In genomic region chr12:130796985-130797686, GRCh38 we compare ENCODE assay signal across 8 cellular contexts. TPM values are rescaled to one million over a fixed set of nuclear protein-coding genes. Genes with fewer than 3 reads are reported as not detected.
DNase-seq lines count a peak whose midpoint lies in the region; ATAC-seq and TF ChIP-seq lines count a peak whose summit lies in the region.
"Had no signal": no experiment of that assay in that cellular context is flagged by ENCODE, and none has a peak within 500 bp of the region (broad histone marks: within the 10 kb centered on the region; RNA-seq: fewer than 3 reads in every experiment).

No MANE protein-coding gene starts in this region.

- intact Hi-C loops in Calu3 (cut with micrococcal nuclease; ENCODE audit: unreplicated experiment), result no loop called here

- peaks cover 41% of the 10 kb centered on the region for H3K36me3 Mint-ChIP-seq in activated naive CD8-positive, alpha-beta T cell treated with anti-CD3 and anti-CD28 coated beads, Interleukin-2, amount 50 U/mL, for 24 hours (ENCODE audit: low read depth)
- peaks cover 30% of the 10 kb centered on the region for H3K36me3 Mint-ChIP-seq in Calu3 (ENCODE audit: insufficient read depth, unreplicated experiment)
- peaks cover 40% of the 10 kb centered on the region for H3K36me3 Mint-ChIP-seq in osteocyte (ENCODE audit: unreplicated experiment)

- BruUV-seq in Calu3 (replicated peaks; lab: Mats Ljungman, UMichigan), result no TSS peak

- ATAC-seq in GM21423 (IDR thresholded peaks at IDR 0.05; ENCODE audit: unreplicated experiment) (peak; percentile 84), HG03139 (IDR thresholded peaks at IDR 0.05; ENCODE audit: unreplicated experiment) (no peak)
- peak; percentile 93 for ATAC-seq in activated naive CD8-positive, alpha-beta T cell treated with anti-CD3 and anti-CD28 coated beads, Interleukin-2, amount 50 U/mL, for 24 hours

- H3K27me3 Mint-ChIP-seq in activated naive CD8-positive, alpha-beta T cell treated with anti-CD3 and anti-CD28 coated beads, Interleukin-2, amount 50 U/mL, for 24 hours, result no peaks in the 10 kb centered on the region
- H3K27me3 Mint-ChIP-seq in Calu3 (ENCODE audit: unreplicated experiment), result no peaks in the 10 kb centered on the region
- H3K27me3 Mint-ChIP-seq in osteocyte (ENCODE audit: unreplicated experiment), result no peaks in the 10 kb centered on the region

- DNase-seq in MV-4-11 (lab: John Stamatoyannopoulos, UW) (peak; percentile 4), Calu3 (no peak), osteocyte (ENCODE audit: extremely low spot score, unreplicated experiment) (no peak)
- peak; percentile 24 for DNase-seq in activated naive CD8-positive, alpha-beta T cell treated with anti-CD3 and anti-CD28 coated beads, Interleukin-2, amount 50 U/mL, for 24 hours
- peak; percentile 73 for DNase-seq in stimulated activated naive CD4-positive, alpha-beta T cell treated with Interleukin-2 at 50 U/mL for 16 hours (lab: John Stamatoyannopoulos, UW)
- DNase-seq: glutamatergic neuron had no signal

- H3K4me1 Mint-ChIP-seq in activated naive CD8-positive, alpha-beta T cell treated with anti-CD3 and anti-CD28 coated beads, Interleukin-2, amount 50 U/mL, for 24 hours, result peaks cover 15% of the 10 kb centered on the region
- H3K4me1 Mint-ChIP-seq in Calu3 (ENCODE audit: low read depth, unreplicated experiment), result no peaks in the 10 kb centered on the region
- no peaks in the 10 kb centered on the region for H3K4me1 Mint-ChIP-seq in osteocyte (ENCODE audit: unreplicated experiment)

- H3K9me3 Mint-ChIP-seq in activated naive CD8-positive, alpha-beta T cell treated with anti-CD3 and anti-CD28 coated beads, Interleukin-2, amount 50 U/mL, for 24 hours, result no peaks in the 10 kb centered on the region
- H3K9me3 Mint-ChIP-seq in Calu3 (ENCODE audit: low read depth, unreplicated experiment), result no peaks in the 10 kb centered on the region
- H3K9me3 Mint-ChIP-seq in osteocyte (ENCODE audit: unreplicated experiment), result no peaks in the 10 kb centered on the region

- no peak for TF ChIP-seq CTCF in Calu3 (IDR thresholded peaks at IDR 0.05; ENCODE audit: unreplicated experiment)
- no peak for TF ChIP-seq CTCF in osteocyte (IDR thresholded peaks at IDR 0.05)

- CTCF ChIA-PET in Calu3 (lab: Charles Lee), result no interaction called here

- H3K27ac Mint-ChIP-seq in activated naive CD8-positive, alpha-beta T cell treated with anti-CD3 and anti-CD28 coated beads, Interleukin-2, amount 50 U/mL, for 24 hours, result peak overlapping the region; percentile 73
- H3K27ac Mint-ChIP-seq in Calu3 (ENCODE audit: unreplicated experiment), result no peak overlapping the region
- H3K27ac Mint-ChIP-seq in osteocyte (ENCODE audit: unreplicated experiment), result no peak overlapping the region

- H3K4me3 Mint-ChIP-seq in activated naive CD8-positive, alpha-beta T cell treated with anti-CD3 and anti-CD28 coated beads, Interleukin-2, amount 50 U/mL, for 24 hours, result peak overlapping the region; percentile 29
- H3K4me3 Mint-ChIP-seq in Calu3 (ENCODE audit: low read depth, unreplicated experiment) (no peak overlapping the region), osteocyte (ENCODE audit: unreplicated experiment) (no peak overlapping the region)

RNA-seq across cellular contexts. Expression of gene STX2, which starts 41.9 kb away (rescaled TPM):
- 21.0 and 26.7 TPM in 2 replicates for total RNA-seq in Calu3 (2022)
- total RNA-seq in osteocyte, result 32.0 and 36.5 TPM in 2 replicates

Comparison
In these comparisons a context has a peak if more than half of its experiments do, and no peak if none do; other contexts are left out.
1. DNase-seq: peak in MV-4-11 (single experiment), activated naive CD8-positive, alpha-beta T cell treated with anti-CD3 and anti-CD28 coated beads, Interleukin-2, amount 50 U/mL, for 24 hours (single experiment) and stimulated activated naive CD4-positive, alpha-beta T cell treated with Interleukin-2 at 50 U/mL for 16 hours (single experiment); none in Calu3 (single experiment) and osteocyte (single experiment).